In genomic region chr1:156623946-156624813, GRCh38 we compare ENCODE assay signal across 8 cellular contexts. TPM values are rescaled to one million over a fixed set of nuclear protein-coding genes. Genes with fewer than 3 reads are reported as not detected.
DNase-seq lines count a peak whose midpoint lies in the region; ATAC-seq, FAIRE-seq and TF ChIP-seq lines count a peak whose summit lies in the region.

No MANE protein-coding gene starts in this region.

- H3K36me3 Mint-ChIP-seq in activated CD4-positive, alpha-beta memory T cell treated with anti-CD3 and anti-CD28 coated beads for 36 hours = no peaks in the 10 kb centered on the region
- no peaks in the 10 kb centered on the region for H3K36me3 Mint-ChIP-seq in natural killer cell treated with Interleukin-12 subunit alpha and Interleukin-12 subunit beta and Interleukin-15 and Interleukin-18, amount 100 ng/mL, for 72 hours

- peaks cover 21 to 26% (median 24%) of the 10 kb centered on the region in 3 donors for H3K4me1 ChIP-seq in esophagus squamous epithelium

- DNase-seq in G401 (ENCODE audit: low spot score) (peak; percentile 64), NCI-H1105 treated with DMSO at 0.1 percent for 48 hours (lab: John Stamatoyannopoulos, UW) (peak; percentile 35), esophagus squamous epithelium (lab: John Stamatoyannopoulos, UW) (no peak), urothelium cell line (ENCODE audit: low spot score) (peak; percentile 72), NCI-H1048 (lab: John Stamatoyannopoulos, UW) (no peak)
- peak; percentile 55 for DNase-seq in activated CD4-positive, alpha-beta memory T cell treated with anti-CD3 and anti-CD28 coated beads for 36 hours
- no peak for DNase-seq in natural killer cell treated with Interleukin-12 subunit alpha and Interleukin-12 subunit beta and Interleukin-15 and Interleukin-18, amount 100 ng/mL, for 72 hours (ENCODE audit: low spot score)

- intact Hi-C loops in activated CD4-positive, alpha-beta memory T cell treated with anti-CD3 and anti-CD28 coated beads for 36 hours (cut with micrococcal nuclease) = loop anchor here (1.0 kb wide), 1 partner anchor 15 kb away; no protein-coding TSS in a partner anchor
- intact Hi-C loops in esophagus squamous epithelium (cut with DNase I) = no loop called here

- H3K36me3 ChIP-seq in esophagus squamous epithelium = no peaks in the 10 kb centered on the region

- peak overlapping the region in 1 of 4 donors; percentile 30 for H3K27ac ChIP-seq in esophagus squamous epithelium

- H3K9me3 ChIP-seq in esophagus squamous epithelium = no peaks in the 10 kb centered on the region

- H3K9me3 Mint-ChIP-seq in activated CD4-positive, alpha-beta memory T cell treated with anti-CD3 and anti-CD28 coated beads for 36 hours = no peaks in the 10 kb centered on the region
- H3K9me3 Mint-ChIP-seq in natural killer cell treated with Interleukin-12 subunit alpha and Interleukin-12 subunit beta and Interleukin-15 and Interleukin-18, amount 100 ng/mL, for 72 hours = no peaks in the 10 kb centered on the region

- peaks cover 13 to 100% (median 27%) of the 10 kb centered on the region in 4 donors for H3K27me3 ChIP-seq in esophagus squamous epithelium

- peak overlapping the region; percentile 20 to 65 (median 38) for H3K4me3 ChIP-seq in esophagus squamous epithelium

- no peak for FAIRE-seq in urothelium cell line (lab: Jason Lieb, UNC)

- H3K4me1 Mint-ChIP-seq in activated CD4-positive, alpha-beta memory T cell treated with anti-CD3 and anti-CD28 coated beads for 36 hours (ENCODE audit: low read depth) = peaks cover 10% of the 10 kb centered on the region
- H3K4me1 Mint-ChIP-seq in natural killer cell treated with Interleukin-12 subunit alpha and Interleukin-12 subunit beta and Interleukin-15 and Interleukin-18, amount 100 ng/mL, for 72 hours (ENCODE audit: low read depth in 2 of 2) = peaks cover 8 to 11% of the 10 kb centered on the region in 2 donors

- peak; percentile 68 to 71 for ATAC-seq in natural killer cell treated with Interleukin-12 subunit alpha and Interleukin-12 subunit beta and Interleukin-15 and Interleukin-18, amount 100 ng/mL, for 72 hours
- no peak for ATAC-seq in GM19397 (IDR thresholded peaks at IDR 0.05; ENCODE audit: unreplicated experiment)

- H3K4me3 Mint-ChIP-seq in activated CD4-positive, alpha-beta memory T cell treated with anti-CD3 and anti-CD28 coated beads for 36 hours = peak overlapping the region; percentile 45
- peak overlapping the region; percentile 39 for H3K4me3 Mint-ChIP-seq in natural killer cell treated with Interleukin-12 subunit alpha and Interleukin-12 subunit beta and Interleukin-15 and Interleukin-18, amount 100 ng/mL, for 72 hours

- H3K27me3 Mint-ChIP-seq in activated CD4-positive, alpha-beta memory T cell treated with anti-CD3 and anti-CD28 coated beads for 36 hours = peaks cover 54% of the 10 kb centered on the region
- H3K27me3 Mint-ChIP-seq in natural killer cell treated with Interleukin-12 subunit alpha and Interleukin-12 subunit beta and Interleukin-15 and Interleukin-18, amount 100 ng/mL, for 72 hours = peaks cover 45 to 49% of the 10 kb centered on the region in 2 donors

- POLR2A ChIA-PET in activated CD4-positive, alpha-beta memory T cell treated with anti-CD3 and anti-CD28 coated beads for 36 hours (lab: Charles Lee) = no interaction called here

- no peak for TF ChIP-seq POLR2A in esophagus squamous epithelium (IDR thresholded peaks at IDR 0.05)

- in situ Hi-C loops in G401 (cut with HindIII; ENCODE audit: low sequenced_read_pairs) = no loop called here

- CTCF ChIA-PET in activated CD4-positive, alpha-beta memory T cell treated with anti-CD3 and anti-CD28 coated beads for 36 hours (lab: Charles Lee) = interaction anchor here (0.6 to 9.6 kb wide), 37 partner anchors 11 to 238 kb away, joined by 3 to 209 read pairs (median 5); partner anchors contain the start of genes BCAN, CRABP2, GPATCH4 and HDGF

- H3K27ac Mint-ChIP-seq in activated CD4-positive, alpha-beta memory T cell treated with anti-CD3 and anti-CD28 coated beads for 36 hours = no peak overlapping the region
- no peak overlapping the region for H3K27ac Mint-ChIP-seq in natural killer cell treated with Interleukin-12 subunit alpha and Interleukin-12 subunit beta and Interleukin-15 and Interleukin-18, amount 100 ng/mL, for 72 hours

- TF ChIP-seq CTCF in esophagus squamous epithelium (IDR thresholded peaks at IDR 0.05) = peak in 2 of 6 experiments; percentile 12 to 23

- 8 to 21% methylated on average over 5 to 17 of the region's 87 CpGs for WGBS in esophagus squamous epithelium, 2 donors

RNA-seq across cellular contexts. Expression of gene HAPLN2, which starts 5.0 kb away (rescaled TPM):
- 0.25 and 0.44 TPM in 2 replicates for total RNA-seq in G401 (2014; rRNA removed; shearing (Covaris generic))
- under 1 TPM; 0.21 to 0.34 TPM for total RNA-seq in activated CD4-positive, alpha-beta memory T cell treated with anti-CD3 and anti-CD28 coated beads for 36 hours
- total RNA-seq in esophagus squamous epithelium = under 1 TPM in 1 of 4 donors, not detected in 3; 0.18 TPM
- total RNA-seq in natural killer cell treated with Interleukin-12 subunit alpha and Interleukin-12 subunit beta and Interleukin-15 and Interleukin-18, amount 100 ng/mL, for 72 hours = not detected

RNA-seq across cellular contexts. Expression of gene BCAN, which starts 17.7 kb away (rescaled TPM):
- 23.9 and 30.9 TPM in 2 replicates for total RNA-seq in G401 (2014; rRNA removed; shearing (Covaris generic))
- total RNA-seq in activated CD4-positive, alpha-beta memory T cell treated with anti-CD3 and anti-CD28 coated beads for 36 hours = not detected
- not detected for total RNA-seq in esophagus squamous epithelium
- total RNA-seq in natural killer cell treated with Interleukin-12 subunit alpha and Interleukin-12 subunit beta and Interleukin-15 and Interleukin-18, amount 100 ng/mL, for 72 hours = under 1 TPM; 0.36 to 0.67 TPM

RNA-seq across cellular contexts. Expression of gene GPATCH4, which starts 22.9 kb away (rescaled TPM):
- 13.7 and 25.4 TPM in 2 replicates for total RNA-seq in G401 (2014; rRNA removed; shearing (Covaris generic))
- total RNA-seq in activated CD4-positive, alpha-beta memory T cell treated with anti-CD3 and anti-CD28 coated beads for 36 hours = 10 to 100 TPM; 40.2 to 43.2 TPM
- 10 to 100 TPM; 14.0 to 41.8 (median 25.0) TPM for total RNA-seq in esophagus squamous epithelium
- 100 to 1,000 TPM in 1 of 2 donors, 10 to 100 TPM in 1; 47.9 to 135 TPM for total RNA-seq in natural killer cell treated with Interleukin-12 subunit alpha and Interleukin-12 subunit beta and Interleukin-15 and Interleukin-18, amount 100 ng/mL, for 72 hours

RNA-seq across cellular contexts. Expression of gene NAXE, which starts 32.6 kb away (rescaled TPM):
- total RNA-seq in G401 (2014; rRNA removed; shearing (Covaris generic)) = 103 and 112 TPM in 2 replicates
- 10 to 100 TPM; 73.6 to 76.7 TPM for total RNA-seq in activated CD4-positive, alpha-beta memory T cell treated with anti-CD3 and anti-CD28 coated beads for 36 hours
- 10 to 100 TPM; 36.5 to 64.4 (median 52.8) TPM for total RNA-seq in esophagus squamous epithelium
- 10 to 100 TPM; 54.0 to 67.5 TPM for total RNA-seq in natural killer cell treated with Interleukin-12 subunit alpha and Interleukin-12 subunit beta and Interleukin-15 and Interleukin-18, amount 100 ng/mL, for 72 hours

RNA-seq across cellular contexts. Expression of gene TTC24, which starts 44.7 kb away (rescaled TPM):
- total RNA-seq in G401 (2014; rRNA removed; shearing (Covaris generic)) = not detected in 2 replicates
- under 1 TPM; 0.51 to 0.90 TPM for total RNA-seq in activated CD4-positive, alpha-beta memory T cell treated with anti-CD3 and anti-CD28 coated beads for 36 hours
- not detected for total RNA-seq in esophagus squamous epithelium
- 1 to 10 TPM; 1.8 to 2.2 TPM for total RNA-seq in natural killer cell treated with Interleukin-12 subunit alpha and Interleukin-12 subunit beta and Interleukin-15 and Interleukin-18, amount 100 ng/mL, for 72 hours

Comparison
In these comparisons a context has a peak if more than half of its experiments do, and no peak if none do; other contexts are left out.
1. DNase-seq: peak in G401 (single experiment), NCI-H1105 treated with DMSO at 0.1 percent for 48 hours (single experiment), activated CD4-positive, alpha-beta memory T cell treated with anti-CD3 and anti-CD28 coated beads for 36 hours (single experiment) and urothelium cell line (single experiment); none in esophagus squamous epithelium (single experiment), natural killer cell treated with Interleukin-12 subunit alpha and Interleukin-12 subunit beta and Interleukin-15 and Interleukin-18, amount 100 ng/mL, for 72 hours (single experiment) and NCI-H1048 (single experiment).
2. RNA of gene BCAN, which starts 17.7 kb away (total RNA-seq): 23.9 to 30.9 TPM in G401; 0.36 to 0.67 TPM in natural killer cell treated with Interleukin-12 subunit alpha and Interleukin-12 subunit beta and Interleukin-15 and Interleukin-18, amount 100 ng/mL, for 72 hours, not detected in activated CD4-positive, alpha-beta memory T cell treated with anti-CD3 and anti-CD28 coated beads for 36 hours and not detected in esophagus squamous epithelium; every median in the first group is over 10 times any median in the second.